8 cellular contexts compared by ENCODE assay signal in the genomic region with DNA sequence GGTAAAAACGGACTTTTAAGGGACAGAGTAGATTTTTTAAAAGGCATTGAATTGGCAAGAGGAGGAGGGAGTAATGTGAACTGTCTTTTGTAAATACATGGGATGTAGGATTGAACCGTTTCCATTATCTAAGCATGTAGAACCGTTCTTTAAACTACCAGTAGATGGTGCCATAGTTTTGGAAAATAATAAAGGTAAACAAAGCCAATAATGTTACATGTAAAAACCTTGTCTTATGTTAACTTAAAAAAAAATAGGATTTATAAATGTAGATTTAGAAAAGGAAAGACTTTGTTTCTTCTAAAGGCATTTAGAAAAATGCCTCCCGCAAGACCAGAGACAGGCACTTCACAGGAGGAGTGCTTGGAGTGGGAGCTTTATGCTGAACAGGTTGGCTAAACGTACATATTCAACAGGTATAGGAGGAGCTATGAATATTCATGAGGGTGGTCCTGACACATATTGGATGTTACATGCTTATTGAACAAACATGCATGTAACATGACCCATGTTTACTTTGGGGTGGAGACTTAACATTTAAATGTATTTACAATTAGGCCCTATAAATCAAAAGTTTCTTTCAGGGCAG. TPM values are rescaled to one million over a fixed set of nuclear protein-coding genes. Genes with fewer than 3 reads are reported as not detected.
DNase-seq lines count a peak whose midpoint lies in the region; ATAC-seq and TF ChIP-seq lines count a peak whose summit lies in the region.

No MANE protein-coding gene starts in this region.

- H3K4me3 ChIP-seq in AG09309 (ENCODE audit: control insufficient read depth, low read depth, low read length) (no peak overlapping the region), ascending aorta (no peak overlapping the region)

- H3K36me3 ChIP-seq in ascending aorta = no peaks in the 10 kb centered on the region

- H3K4me1 Mint-ChIP-seq in stimulated activated naive B cell treated with anti-CD40 and anti-IgM and Interleukin-4, amounts not matched to agents 10 μg/mL and 1 μg/mL and 100 μg/mL, for 72 hours = no peaks in the 10 kb centered on the region

- H3K36me3 Mint-ChIP-seq in stimulated activated naive B cell treated with anti-CD40 and anti-IgM and Interleukin-4, amounts not matched to agents 10 μg/mL and 1 μg/mL and 100 μg/mL, for 72 hours = no peaks in the 10 kb centered on the region

- H3K4me3 Mint-ChIP-seq in stimulated activated naive B cell treated with anti-CD40 and anti-IgM and Interleukin-4, amounts not matched to agents 10 μg/mL and 1 μg/mL and 100 μg/mL, for 72 hours = no peak overlapping the region

- ATAC-seq in GM18511 (IDR thresholded peaks at IDR 0.05; ENCODE audit: unreplicated experiment) (peak; percentile 84), HG02938 (IDR thresholded peaks at IDR 0.05; ENCODE audit: unreplicated experiment) (peak; percentile 74)
- peak; percentile 58 to 64 for ATAC-seq in stimulated activated naive B cell treated with anti-CD40 and anti-IgM and Interleukin-4, amounts not matched to agents 10 μg/mL and 1 μg/mL and 100 μg/mL, for 72 hours (replicated peaks)

- H3K27me3 Mint-ChIP-seq in stimulated activated naive B cell treated with anti-CD40 and anti-IgM and Interleukin-4, amounts not matched to agents 10 μg/mL and 1 μg/mL and 100 μg/mL, for 72 hours = no peaks in the 10 kb centered on the region

- intact Hi-C loops in ascending aorta (cut with DNase I) = loop anchor here (1.0 to 5.0 kb wide), 3 partner anchors 48 to 505 kb away; a partner anchor contains a TSS

- H3K4me1 ChIP-seq in ascending aorta = no peaks in the 10 kb centered on the region

- H3K27me3 ChIP-seq in ascending aorta = no peaks in the 10 kb centered on the region

- no peak overlapping the region for H3K27ac ChIP-seq in ascending aorta

- H3K9me3 ChIP-seq in ascending aorta = no peaks in the 10 kb centered on the region

- DNase-seq in AG09309 (ENCODE audit: low read depth) (peak; percentile 31), NCI-H2081 treated with DMSO at 0.1 percent for 48 hours (lab: John Stamatoyannopoulos, UW) (peak; percentile 44), ascending aorta (ENCODE audit: low spot score in 2 of 2) (no peak), hepatic stellate cell (ENCODE audit: low spot score) (peak; percentile 21), NCI-H1048 (lab: John Stamatoyannopoulos, UW) (no peak)
- no peak for DNase-seq in stimulated activated naive B cell treated with anti-CD40 and anti-IgM and Interleukin-4, amounts not matched to agents 10 μg/mL and 1 μg/mL and 100 μg/mL, for 72 hours

- peak; percentile 46 for TF ChIP-seq CTCF in AG09309 (IDR thresholded peaks at IDR 0.05; ENCODE audit: control insufficient read depth, insufficient read depth, low read depth, low read length, missing control alignments)
- peak; percentile 32 to 68 (median 63) for TF ChIP-seq CTCF in ascending aorta (IDR thresholded peaks at IDR 0.05)

- H3K27ac Mint-ChIP-seq in stimulated activated naive B cell treated with anti-CD40 and anti-IgM and Interleukin-4, amounts not matched to agents 10 μg/mL and 1 μg/mL and 100 μg/mL, for 72 hours = no peak overlapping the region

- H3K9me3 Mint-ChIP-seq in stimulated activated naive B cell treated with anti-CD40 and anti-IgM and Interleukin-4, amounts not matched to agents 10 μg/mL and 1 μg/mL and 100 μg/mL, for 72 hours = no peaks in the 10 kb centered on the region

RNA-seq across cellular contexts. Expression of a gene that starts 45.5 kb away (rescaled TPM):
- 6.8 TPM for total RNA-seq in ascending aorta

Comparison
In these comparisons a context has a peak if more than half of its experiments do, and no peak if none do; other contexts are left out.
1. DNase-seq: peak in AG09309 (single experiment), NCI-H2081 treated with DMSO at 0.1 percent for 48 hours (single experiment) and hepatic stellate cell (single experiment); none in ascending aorta (0 of 2), stimulated activated naive B cell treated with anti-CD40 and anti-IgM and Interleukin-4, amounts not matched to agents 10 μg/mL and 1 μg/mL and 100 μg/mL, for 72 hours (single experiment) and NCI-H1048 (single experiment).
2. Peak in every context shown above with its lines, with median percentiles within 50 percentile points of each other: ATAC-seq.